Comparison of ENCODE assay signal across 2 cellular contexts in genomic region chr18:45505497-45506206, GRCh38.
A peak's percentile ranks its signal among the peaks of the same experiment; 100 is the strongest.
TF ChIP-seq lines count a peak whose summit lies in the region.

No MANE protein-coding gene starts in this region.

TF ChIP-seq in HEK293, 187 proteins besides CTCF, POLR2A, EP300 and RAD21:
- TF ChIP-seq ZFHX2 (tag by site-specific recombination; conservative IDR thresholded peaks at IDR 0.05) (peak; percentile 58), MYNN (tag by site-specific recombination; IDR thresholded peaks at IDR 0.05; ENCODE audit: borderline replicate concordance) (no peak)

TF ChIP-seq in H1, 55 proteins besides CTCF, POLR2A, EP300 and RAD21:
- no peak for TF ChIP-seq SP2 (IDR thresholded peaks at IDR 0.05; ENCODE audit: low read length)
- TF ChIP-seq, protein P1, sequence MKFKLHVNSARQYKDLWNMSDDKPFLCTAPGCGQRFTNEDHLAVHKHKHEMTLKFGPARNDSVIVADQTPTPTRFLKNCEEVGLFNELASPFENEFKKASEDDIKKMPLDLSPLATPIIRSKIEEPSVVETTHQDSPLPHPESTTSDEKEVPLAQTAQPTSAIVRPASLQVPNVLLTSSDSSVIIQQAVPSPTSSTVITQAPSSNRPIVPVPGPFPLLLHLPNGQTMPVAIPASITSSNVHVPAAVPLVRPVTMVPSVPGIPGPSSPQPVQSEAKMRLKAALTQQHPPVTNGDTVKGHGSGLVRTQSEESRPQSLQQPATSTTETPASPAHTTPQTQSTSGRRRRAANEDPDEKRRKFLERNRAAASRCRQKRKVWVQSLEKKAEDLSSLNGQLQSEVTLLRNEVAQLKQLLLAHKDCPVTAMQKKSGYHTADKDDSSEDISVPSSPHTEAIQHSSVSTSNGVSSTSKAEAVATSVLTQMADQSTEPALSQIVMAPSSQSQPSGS (IDR thresholded peaks at IDR 0.05; ENCODE audit: low read length), result no peak
- no peak for TF ChIP-seq SP1 (IDR thresholded peaks at IDR 0.05; ENCODE audit: low read depth, low read length)
- no peak for TF ChIP-seq SIRT6 (IDR thresholded peaks at IDR 0.05; ENCODE audit: low read length)
TF ChIP-seq in H1: peak in this region for 0.
